15 cellular contexts compared by ENCODE assay signal in genomic region chr2:95041824-95042442, GRCh38. TPM values are rescaled to one million over a fixed set of nuclear protein-coding genes. Genes with fewer than 3 reads are reported as not detected.
DNase-seq lines count a peak whose midpoint lies in the region; ATAC-seq and TF ChIP-seq lines count a peak whose summit lies in the region.
"Had no signal": no experiment of that assay in that cellular context is flagged by ENCODE, and none has a peak within 500 bp of the region (broad histone marks: within the 10 kb centered on the region; RNA-seq: fewer than 3 reads in every experiment).

No MANE protein-coding gene starts in this region.

- no peak overlapping the region for H3K4me2 ChIP-seq in smooth muscle cell

- in situ Hi-C loops in brain microvascular endothelial cell (cut with HindIII; ENCODE audit: low pct_ligation_motif_present, low sequenced_read_pairs), result no loop called here

- peaks cover 23 to 40% of the 10 kb centered on the region in 2 donors for H3K36me3 Mint-ChIP-seq in CD4-positive, alpha-beta memory T cell

- no peaks in the 10 kb centered on the region for H3K36me3 ChIP-seq in CD4-positive, alpha-beta memory T cell (ENCODE audit: insufficient read depth, low read length)
- peaks cover 91% of the 10 kb centered on the region for H3K36me3 ChIP-seq in KOPT-K1 (ENCODE audit: insufficient read depth, low read length)
- no peaks in the 10 kb centered on the region for H3K36me3 ChIP-seq in brain microvascular endothelial cell (replicated peaks)
- H3K36me3 ChIP-seq in smooth muscle cell (ENCODE audit: low read depth), result no peaks in the 10 kb centered on the region

- peak; percentile 63 for ATAC-seq in GM18907 (IDR thresholded peaks at IDR 0.05; ENCODE audit: unreplicated experiment)

- H3K4me1 ChIP-seq in CD4-positive, alpha-beta memory T cell (ENCODE audit: insufficient read depth, low read length), result peaks cover 34% of the 10 kb centered on the region
- no peaks in the 10 kb centered on the region for H3K4me1 ChIP-seq in smooth muscle cell (ENCODE audit: low read depth)

- POLR2A ChIA-PET in CD4-positive, alpha-beta memory T cell (lab: Charles Lee; ENCODE audit: partially characterized antibody), result interaction anchor here (0.8 to 5.1 kb wide), 6 partner anchors 10 to 32 kb away, joined by 3 to 27 read pairs (median 8); partner anchors contain the start of gene MAL

- H3K27ac ChIP-seq in CD4-positive, alpha-beta memory T cell (ENCODE audit: low read depth, low read length), result no peak overlapping the region
- H3K27ac ChIP-seq in KOPT-K1 (ENCODE audit: low read depth, low read length, poor library complexity, severe bottlenecking) (peak overlapping the region; percentile 98), dorsolateral prefrontal cortex (peak overlapping the region in 58 of 59 donors; percentile 1 to 100 (median 86)), brain microvascular endothelial cell (no peak overlapping the region), smooth muscle cell (ENCODE audit: low read depth) (no peak overlapping the region)

- no peaks in the 10 kb centered on the region for H4K20me1 ChIP-seq in smooth muscle cell (ENCODE audit: low read depth)

- no peak overlapping the region for H2AFZ ChIP-seq in smooth muscle cell (ENCODE audit: low read depth)

- H3K4me1 Mint-ChIP-seq in CD4-positive, alpha-beta memory T cell, result peaks cover 47 to 94% (median 70%) of the 10 kb centered on the region in 4 donors

- H3K79me2 ChIP-seq in smooth muscle cell (ENCODE audit: low read depth), result no peaks in the 10 kb centered on the region

- H3K9me3 ChIP-seq in CD4-positive, alpha-beta memory T cell (ENCODE audit: control insufficient read depth in 1 of 2, low read length in 2 of 2), result no peaks in the 10 kb centered on the region
- H3K9me3 ChIP-seq in KOPT-K1 (ENCODE audit: insufficient read depth, low read length, poor library complexity, severe bottlenecking) (no peaks in the 10 kb centered on the region), smooth muscle cell (replicated peaks; ENCODE audit: low read depth) (no peaks in the 10 kb centered on the region)

- H3K4me3 ChIP-seq in CD4-positive, alpha-beta memory T cell (ENCODE audit: low read length in 2 of 2), result no peak overlapping the region
- H3K4me3 ChIP-seq in dorsolateral prefrontal cortex, result no peak overlapping the region
- H3K4me3 ChIP-seq in brain microvascular endothelial cell (ENCODE audit: low read depth, low read length), result no peak overlapping the region
- no peak overlapping the region for H3K4me3 ChIP-seq in smooth muscle cell

- no peaks in the 10 kb centered on the region for H3K9me3 Mint-ChIP-seq in CD4-positive, alpha-beta memory T cell

- no peaks in the 10 kb centered on the region for H3F3A ChIP-seq in smooth muscle cell (ENCODE audit: low read depth)

- no peaks in the 10 kb centered on the region for H3K27me3 ChIP-seq in CD4-positive, alpha-beta memory T cell (ENCODE audit: insufficient read depth, low read length)
- H3K27me3 ChIP-seq in dorsolateral prefrontal cortex (no peaks in the 10 kb centered on the region), brain microvascular endothelial cell (replicated peaks) (peaks cover 2% of the 10 kb centered on the region), smooth muscle cell (ENCODE audit: low read depth) (no peaks in the 10 kb centered on the region)

- H3K9ac ChIP-seq in smooth muscle cell (ENCODE audit: low read depth), result no peak overlapping the region

- no peaks in the 10 kb centered on the region for H3K27me3 Mint-ChIP-seq in CD4-positive, alpha-beta memory T cell

- 68% methylated on average over 11 of the region's 11 CpGs for WGBS in smooth muscle cell (ENCODE audit: low lambda C conversion rate)

- peak overlapping the region in 1 of 8 donors; percentile 70 for H3K4me3 Mint-ChIP-seq in CD4-positive, alpha-beta memory T cell

- CTCF ChIA-PET in CD4-positive, alpha-beta memory T cell (lab: Charles Lee; ENCODE audit: partially characterized antibody), result interaction anchor here (0.7 to 6.0 kb wide), 5 partner anchors 12 to 36 kb away, joined by 3 to 59 read pairs (median 8); no protein-coding TSS in a partner anchor

- DNase-seq in CD4-positive, alpha-beta memory T cell, result no peak
- peak in 1 of 10 donors; percentile 30 for DNase-seq in dorsolateral prefrontal cortex
- DNase-seq in brain microvascular endothelial cell, result no peak
- no peak for DNase-seq in SHP77 (lab: John Stamatoyannopoulos, UW)
- no peak for DNase-seq in NCI-H1092 treated with DMSO at 0.1 percent for 48 hours (lab: John Stamatoyannopoulos, UW)
- DNase-seq in smooth muscle cell (lab: John Stamatoyannopoulos, UW; ENCODE audit: unreplicated experiment), result no peak
- DNase-seq: amygdala; cortex of kidney; erythroblast; islet precursor cell; NCI-H2171; stimulated activated CD4-positive, alpha-beta T cell treated with anti-CD3 and anti-CD28 coated beads, Interleukin-15, amount 100 ng/mL, for 24 hours had no signal

- intact Hi-C loops in CD4-positive, alpha-beta memory T cell (cut with micrococcal nuclease), result loop anchor here (2.0 kb wide), 1 partner anchor 15 kb away; no protein-coding TSS in a partner anchor
- intact Hi-C loops in dorsolateral prefrontal cortex (cut with DNase I), result no loop called here

- TF ChIP-seq CTCF in dorsolateral prefrontal cortex (IDR thresholded peaks at IDR 0.05 in 54 of 56, conservative IDR thresholded peaks at IDR 0.05 in 2 of 56; ENCODE audit: low read depth in 1 of 56, partially characterized antibody in 56 of 56) (no peak), brain microvascular endothelial cell (IDR thresholded peaks at IDR 0.05; ENCODE audit: low read depth, low read length, missing control alignments) (no peak), smooth muscle cell (IDR thresholded peaks at IDR 0.05; ENCODE audit: borderline replicate concordance, insufficient read depth, poor library complexity, severe bottlenecking) (no peak)

- H3K27ac Mint-ChIP-seq in CD4-positive, alpha-beta memory T cell, result peak overlapping the region; percentile 21 to 90 (median 71)

RNA-seq across cellular contexts. Expression of gene MAL, which starts 16.4 kb away (rescaled TPM):
- 100 to 1,000 TPM; 108 to 113 TPM for total RNA-seq in CD4-positive, alpha-beta memory T cell
- polyA plus RNA-seq in CD4-positive, alpha-beta memory T cell, result 100 to 1,000 TPM; 271 to 274 TPM
- total RNA-seq in dorsolateral prefrontal cortex, result 100 to 1,000 TPM in 74 of 120 experiments, 10 to 100 TPM in 46; 24.0 to 522 (median 118) TPM
- not detected in 2 replicates for total RNA-seq in smooth muscle cell
- not detected in 2 replicates for polyA plus RNA-seq in smooth muscle cell
- total RNA-seq: HepG2 had no signal
- polyA plus RNA-seq: HepG2 had no signal

Comparison
In these comparisons a context has a peak if more than half of its experiments do, and no peak if none do; other contexts are left out.
1. H3K27ac ChIP-seq: peak in KOPT-K1 (single experiment) and dorsolateral prefrontal cortex (58 of 59); none in CD4-positive, alpha-beta memory T cell (single experiment), brain microvascular endothelial cell (single experiment) and smooth muscle cell (single experiment).
2. RNA of gene MAL, which starts 16.4 kb away (total RNA-seq): 24.0 to 522 TPM in dorsolateral prefrontal cortex and 108 to 113 TPM in CD4-positive, alpha-beta memory T cell; not detected in smooth muscle cell; every median in the first group is over 10 times any median in the second.